In genomic region chr2:118320640-118321039, GRCh38 we compare ENCODE assay signal across 1 cellular context.
TF ChIP-seq lines count a peak whose summit lies in the region.

No MANE protein-coding gene starts in this region.

TF ChIP-seq in H1, 55 proteins besides CTCF, POLR2A, EP300 and RAD21 (continued from another document):
- TF ChIP-seq CHD7 (IDR thresholded peaks at IDR 0.05; ENCODE audit: insufficient replicate concordance, low read length) (no peak), MAFK (IDR thresholded peaks at IDR 0.05; ENCODE audit: low read depth, low read length) (no peak), ATF3 (IDR thresholded peaks at IDR 0.05; ENCODE audit: insufficient read depth, low read depth, low read length) (no peak), GTF2F1 (IDR thresholded peaks at IDR 0.05; ENCODE audit: borderline replicate concordance, low read depth, low read length) (no peak), RBBP5 (IDR thresholded peaks at IDR 0.05; ENCODE audit: borderline replicate concordance, low read depth, low read length) (no peak), EZH2 (IDR thresholded peaks at IDR 0.05; ENCODE audit: low read depth, low read length, severe bottlenecking) (no peak), HDAC2 (IDR thresholded peaks at IDR 0.05; ENCODE audit: borderline replicate concordance in 1 of 2, low read depth in 2 of 2, low read length in 2 of 2) (no peak), ZNF274 (IDR thresholded peaks at IDR 0.05; ENCODE audit: borderline replicate concordance, extremely low read depth, low read length) (no peak)
